Comparison of ENCODE assay signal across 22 cellular contexts in the genomic region with DNA sequence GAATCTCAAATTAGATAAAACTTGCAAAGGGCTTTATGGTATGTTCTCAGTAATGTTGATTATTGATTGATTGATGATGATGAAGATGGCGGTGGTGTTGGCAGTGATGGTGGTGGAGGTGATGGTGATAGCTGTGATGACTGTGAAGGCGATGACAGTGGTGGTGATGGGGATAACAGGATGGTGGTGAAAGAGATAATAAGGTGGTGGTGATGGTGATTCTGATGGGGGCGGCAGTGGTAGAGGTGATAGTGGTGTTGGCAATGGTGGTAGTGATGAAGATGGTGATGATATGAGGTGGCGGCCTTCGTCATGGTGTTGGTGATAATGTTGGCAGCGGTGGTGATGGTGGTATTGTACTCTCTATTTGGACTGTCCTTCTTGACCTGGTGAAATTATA.
"Had no signal": no experiment of that assay in that cellular context is flagged by ENCODE, and none has a peak within 500 bp of the region (broad histone marks: within the 10 kb centered on the region; RNA-seq: fewer than 3 reads in every experiment).

No MANE protein-coding gene starts in this region.

- H3K36me3 Mint-ChIP-seq: mesothelial cell of epicardium had no signal

- H3K27me3 Mint-ChIP-seq: naive B cell; stimulated activated naive B cell treated with anti-CD40 and anti-IgM and Interleukin-4, amounts not matched to agents 10 μg/mL and 1 μg/mL and 100 μg/mL, for 72 hours; type B pancreatic cell had no signal

- ATAC-seq: left cardiac atrium; left lung; mucosa of descending colon; psoas muscle; right cardiac atrium; stimulated activated naive B cell treated with anti-CD40 and anti-IgM and Interleukin-4, amounts not matched to agents 10 μg/mL and 1 μg/mL and 100 μg/mL, for 72 hours had no signal

- DNase-seq: cerebellar nuclear complex; cortex of kidney; hypothalamus; kidney; left cardiac atrium; left lung; mesenchymal stem cell; mucosa of descending colon; naive B cell; nephron progenitor cell; occipital lobe; ovary; posterior cingulate gyrus; psoas muscle; right cardiac atrium; spleen; stimulated activated CD4-positive, alpha-beta T cell treated with anti-CD3 and anti-CD28 coated beads, Interleukin-4, amount 100 ng/mL, for 4 hours; stimulated activated naive B cell treated with anti-CD40 and anti-IgM and Interleukin-4, amounts not matched to agents 10 μg/mL and 1 μg/mL and 100 μg/mL, for 72 hours; stomach; thyroid gland had no signal

- H3K27ac Mint-ChIP-seq: mesothelial cell of epicardium; nephron progenitor cell; stimulated activated naive B cell treated with anti-CD40 and anti-IgM and Interleukin-4, amounts not matched to agents 10 μg/mL and 1 μg/mL and 100 μg/mL, for 72 hours; type B pancreatic cell had no signal

- H3K4me1 Mint-ChIP-seq: mesothelial cell of epicardium had no signal

- H3K4me3 Mint-ChIP-seq: mesothelial cell of epicardium; nephron progenitor cell; stimulated activated naive B cell treated with anti-CD40 and anti-IgM and Interleukin-4, amounts not matched to agents 10 μg/mL and 1 μg/mL and 100 μg/mL, for 72 hours; type B pancreatic cell had no signal

- H3K9me3 Mint-ChIP-seq: mesothelial cell of epicardium; nephron progenitor cell; stimulated activated naive B cell treated with anti-CD40 and anti-IgM and Interleukin-4, amounts not matched to agents 10 μg/mL and 1 μg/mL and 100 μg/mL, for 72 hours had no signal
